Comparison of ENCODE assay signal across 2 cellular contexts in genomic region chr12:30847259-30847658, GRCh38.
TF ChIP-seq lines count a peak whose summit lies in the region.

No MANE protein-coding gene starts in this region.

TF ChIP-seq in K562, 482 proteins besides CTCF, POLR2A, EP300 and RAD21 (continued from another document and continues in another):
- TF ChIP-seq TFAP4 (CRISPR knock-in tag; IDR thresholded peaks at IDR 0.05; ENCODE audit: borderline replicate concordance) (peak; percentile 59; the same call in 1 of the 2 replicates), MAX (CRISPR knock-in tag; IDR thresholded peaks at IDR 0.05) (no peak), TFE3 (CRISPR knock-in tag; IDR thresholded peaks at IDR 0.05) (no peak), CHD4 (IDR thresholded peaks at IDR 0.05; ENCODE audit: insufficient read depth, insufficient replicate concordance, low read depth, low read length, poor library complexity, severe bottlenecking) (no peak), JUND (IDR thresholded peaks at IDR 0.05; ENCODE audit: borderline replicate concordance, low read depth, low read length) (0 out of 2 replicates have a peak, but pooled peaks have one; percentile 18), JUND (tag; IDR thresholded peaks at IDR 0.05; ENCODE audit: borderline replicate concordance, low read depth, low read length) (no peak), TBL1XR1 (IDR thresholded peaks at IDR 0.05; ENCODE audit: low read length in 2 of 2) (no peak), ZNF449 (CRISPR knock-in tag; IDR thresholded peaks at IDR 0.05) (peak; percentile 44; the same call in 1 of the 2 replicates), HMBOX1 (IDR thresholded peaks at IDR 0.05) (0 out of 2 replicates have a peak, but pooled peaks have one; percentile 13), BCOR (IDR thresholded peaks at IDR 0.05) (peak; percentile 98), KLF6 (CRISPR knock-in tag; IDR thresholded peaks at IDR 0.05; ENCODE audit: borderline replicate concordance) (no peak), ZNF274 (IDR thresholded peaks at IDR 0.05; ENCODE audit: borderline replicate concordance, low read depth, low read length) (no peak), ARID2 (IDR thresholded peaks at IDR 0.05) (0 out of 2 replicates have a peak, but pooled peaks have one; percentile 48), DACH1 (IDR thresholded peaks at IDR 0.05; ENCODE audit: partially characterized antibody) (peak; percentile 90), CCAR2 (IDR thresholded peaks at IDR 0.05; ENCODE audit: low read depth, low read length) (no peak), ZNF583 (CRISPR knock-in tag; IDR thresholded peaks at IDR 0.05) (no peak), WHSC1 (IDR thresholded peaks at IDR 0.05; ENCODE audit: low read length) (no peak), EP400 (IDR thresholded peaks at IDR 0.05) (no peak), THAP12 (CRISPR knock-in tag; IDR thresholded peaks at IDR 0.05) (no peak), PHB (CRISPR knock-in tag; IDR thresholded peaks at IDR 0.05) (no peak), RCOR1 (IDR thresholded peaks at IDR 0.05; ENCODE audit: borderline replicate concordance in 1 of 2, low read depth in 2 of 2, low read length in 2 of 2) (peak in 1 of 2 experiments; percentile 89; a peak in 3 of 4 replicates), ZBTB17 (CRISPR knock-in tag; IDR thresholded peaks at IDR 0.05) (no peak), BRCA1 (IDR thresholded peaks at IDR 0.05) (no peak), BRCA1 (CRISPR knock-in tag; IDR thresholded peaks at IDR 0.05) (no peak), RBM25 (IDR thresholded peaks at IDR 0.05; ENCODE audit: low read depth, low read length, severe bottlenecking) (peak; percentile 99), KDM1A (IDR thresholded peaks at IDR 0.05) (peak; percentile 55 to 88; a peak in 3 of 4 replicates), STAT5A (IDR thresholded peaks at IDR 0.05; ENCODE audit: borderline replicate concordance, low read length) (no peak), ZNF24 (IDR thresholded peaks at IDR 0.05) (0 out of 2 replicates have a peak, but pooled peaks have one; percentile 28)

TF ChIP-seq in HepG2, 621 proteins besides CTCF, POLR2A, EP300 and RAD21 (continued from another document and continues in another):
- peak; percentile 37; the same call in 1 of the 2 replicates for TF ChIP-seq ARID5B (CRISPR knock-in tag; IDR thresholded peaks at IDR 0.05)
- peak; percentile 35; the same call in 1 of the 2 replicates for TF ChIP-seq FOXK1 (CRISPR knock-in tag; IDR thresholded peaks at IDR 0.05; ENCODE audit: borderline replicate concordance, low read depth)
- peak; percentile 86 for TF ChIP-seq ZNF652 (CRISPR knock-in tag; IDR thresholded peaks at IDR 0.05; ENCODE audit: borderline replicate concordance, low read depth)
- TF ChIP-seq RCOR2 (CRISPR knock-in tag; IDR thresholded peaks at IDR 0.05): peak; percentile 88
- TF ChIP-seq ZNF3 (CRISPR knock-in tag; IDR thresholded peaks at IDR 0.05): 0 out of 2 replicates have a peak, but pooled peaks have one; percentile 37
- peak; percentile 49; the same call in 1 of the 2 replicates for TF ChIP-seq MIXL1 (CRISPR knock-in tag; IDR thresholded peaks at IDR 0.05)
- no peak for TF ChIP-seq ZNF407 (CRISPR knock-in tag; IDR thresholded peaks at IDR 0.05; ENCODE audit: not compliant biosample characterization)
- no peak for TF ChIP-seq FOXA1 (IDR thresholded peaks at IDR 0.05)
- TF ChIP-seq FOXA1 (CRISPR knock-in tag; IDR thresholded peaks at IDR 0.05): peak; percentile 66
- peak; percentile 52; the same call in 1 of the 2 replicates for TF ChIP-seq HDAC2 (CRISPR knock-in tag; IDR thresholded peaks at IDR 0.05)
- peak; percentile 79; the same call in 1 of the 2 replicates for TF ChIP-seq TFAP4 (IDR thresholded peaks at IDR 0.05; ENCODE audit: borderline replicate concordance, low read depth)
- TF ChIP-seq THAP11 (CRISPR knock-in tag; IDR thresholded peaks at IDR 0.05): 0 out of 2 replicates have a peak, but pooled peaks have one; percentile 16
- 0 out of 2 replicates have a peak, but pooled peaks have one; percentile 62 for TF ChIP-seq SP140L (CRISPR knock-in tag; IDR thresholded peaks at IDR 0.05; ENCODE audit: borderline replicate concordance)
- no peak for TF ChIP-seq LCORL (IDR thresholded peaks at IDR 0.05)
- TF ChIP-seq LCORL (CRISPR knock-in tag; IDR thresholded peaks at IDR 0.05): no peak
- no peak for TF ChIP-seq ZBTB40 (IDR thresholded peaks at IDR 0.05)
- TF ChIP-seq ZBTB40 (CRISPR knock-in tag; IDR thresholded peaks at IDR 0.05): no peak
- 0 out of 2 replicates have a peak, but pooled peaks have one; percentile 14 for TF ChIP-seq BCL6 (CRISPR knock-in tag; IDR thresholded peaks at IDR 0.05)
- TF ChIP-seq STAG1 (CRISPR knock-in tag; IDR thresholded peaks at IDR 0.05): peak; percentile 88
